In genomic region chr11:119803726-119804294, GRCh38 we compare ENCODE assay signal across 1 cellular context.
TF ChIP-seq lines count a peak whose summit lies in the region.

No MANE protein-coding gene starts in this region.

TF ChIP-seq in H1, 55 proteins besides CTCF, POLR2A, EP300 and RAD21 (continued from another document):
- TF ChIP-seq FOSL1 (IDR thresholded peaks at IDR 0.05; ENCODE audit: insufficient read depth, low read depth, low read length) (no peak), EZH2 (IDR thresholded peaks at IDR 0.05; ENCODE audit: low read depth, low read length, severe bottlenecking) (no peak), ATF2 (IDR thresholded peaks at IDR 0.05; ENCODE audit: low read length) (no peak), HDAC2 (IDR thresholded peaks at IDR 0.05; ENCODE audit: borderline replicate concordance in 1 of 2, low read depth in 2 of 2, low read length in 2 of 2) (no peak), SAP30 (IDR thresholded peaks at IDR 0.05; ENCODE audit: insufficient read depth, insufficient replicate concordance, low read length) (no peak), BACH1 (IDR thresholded peaks at IDR 0.05; ENCODE audit: low read length) (no peak), TAF1 (IDR thresholded peaks at IDR 0.05; ENCODE audit: low read depth, low read length) (no peak)
